Comparison of ENCODE assay signal across 14 cellular contexts in genomic region chr11:3786781-3787428, GRCh38. TPM values are rescaled to one million over a fixed set of nuclear protein-coding genes. Genes with fewer than 3 reads are reported as not detected.
A peak's percentile ranks its signal among the peaks of the same experiment; 100 is the strongest.
DNase-seq lines count a peak whose midpoint lies in the region; ATAC-seq, FAIRE-seq and TF ChIP-seq lines count a peak whose summit lies in the region.
"Had no signal": no experiment of that assay in that cellular context is flagged by ENCODE, and none has a peak within 500 bp of the region (broad histone marks: within the 10 kb centered on the region; RNA-seq: fewer than 3 reads in every experiment).

No MANE protein-coding gene starts in this region.

- H3K36me3 Mint-ChIP-seq in memory B cell = peaks cover 10% of the 10 kb centered on the region

- H3K4me1 Mint-ChIP-seq in memory B cell = peaks cover 26% of the 10 kb centered on the region

- no peaks in the 10 kb centered on the region for H3K27me3 ChIP-seq in BLaER1
- H3K27me3 ChIP-seq in GM12878 (replicated peaks in 1 of 2; ENCODE audit: control insufficient read depth in 2 of 2, insufficient read depth in 2 of 2, low read length in 1 of 2) = no peaks in the 10 kb centered on the region
- H3K27me3 ChIP-seq in transverse colon = no peaks in the 10 kb centered on the region
- H3K27me3 ChIP-seq: cardiac muscle cell had no signal

- TF ChIP-seq POLR2A in GM12878 (IDR thresholded peaks at IDR 0.05; ENCODE audit: low read depth, low read length) (no peak), transverse colon (IDR thresholded peaks at IDR 0.05) (no peak)

- TF ChIP-seq RAD21 in GM12878 (IDR thresholded peaks at IDR 0.05; ENCODE audit: insufficient read depth, low read depth, low read length) = no peak

- peaks cover 79% of the 10 kb centered on the region for H3K79me2 ChIP-seq in GM12878 (ENCODE audit: control insufficient read depth, insufficient read depth, low read length)

- RAD21 ChIA-PET in GM12878 (lab: Charles Lee; ENCODE audit: unreplicated experiment) = interaction anchor here (3.9 kb wide), 1 partner anchor 22 kb away, joined by 25 read pairs; the partner anchor contains the start of gene PGAP2

- TF ChIP-seq EP300 in GM12878 (IDR thresholded peaks at IDR 0.05; ENCODE audit: borderline replicate concordance in 1 of 2, control insufficient read depth in 1 of 2, low read depth in 2 of 2, low read length in 2 of 2) = no peak
- TF ChIP-seq EP300 in transverse colon (IDR thresholded peaks at IDR 0.05; ENCODE audit: low read depth) = no peak

- ATAC-seq in GM12878 = no peak
- no peak for ATAC-seq in memory B cell (ENCODE audit: low read depth)

- intact Hi-C loops in GM12878 (cut with micrococcal nuclease; ENCODE audit: unreplicated experiment) = no loop called here
- intact Hi-C loops in transverse colon (cut with DNase I; ENCODE audit: low total_unique reads) = no loop called here

- H3K27me3 Mint-ChIP-seq in memory B cell = no peaks in the 10 kb centered on the region
- H3K27me3 Mint-ChIP-seq: type B pancreatic cell had no signal

- H3K4me3 Mint-ChIP-seq in memory B cell = no peak overlapping the region
- H3K4me3 Mint-ChIP-seq: type B pancreatic cell had no signal

- H3K9ac ChIP-seq in BLaER1 (no peak overlapping the region), GM12878 (ENCODE audit: control insufficient read depth, insufficient read depth, low read length) (no peak overlapping the region)

- H3K4me2 ChIP-seq in BLaER1 (peak overlapping the region; percentile 11; the same call in 1 of the 2 replicates), GM12878 (ENCODE audit: control insufficient read depth, insufficient read depth) (0 out of 2 replicates have a peak overlapping the region, but pooled peaks have one; percentile 33)

- SMC1A ChIA-PET in GM12878 (lab: Charles Lee; ENCODE audit: uncharacterized antibody, unreplicated experiment) = interaction anchor here (0.9 to 3.5 kb wide), 2 partner anchors 8 to 10 kb away, joined by 3 to 26 read pairs; no protein-coding TSS in a partner anchor

- no peak overlapping the region for H2AFZ ChIP-seq in GM12878 (ENCODE audit: control insufficient read depth, low read depth, low read length)

- H3K9me3 Mint-ChIP-seq in memory B cell = no peaks in the 10 kb centered on the region
- H3K9me3 Mint-ChIP-seq: type B pancreatic cell had no signal

- H4K20me1 ChIP-seq in BLaER1 = peaks cover 100% of the 10 kb centered on the region
- no peaks in the 10 kb centered on the region; the same call in 1 of the 2 replicates for H4K20me1 ChIP-seq in GM12878 (ENCODE audit: control insufficient read depth, insufficient read depth)

- peaks cover 65% of the 10 kb centered on the region for H3K36me3 ChIP-seq in BLaER1
- peaks cover 3 to 45% of the 10 kb centered on the region in 2 experiments; a peak in 2 of 3 replicates for H3K36me3 ChIP-seq in HEK293 (ENCODE audit: control insufficient read depth in 2 of 2, insufficient read depth in 1 of 2, low read length in 2 of 2)
- peaks cover 0 to 5% of the 10 kb centered on the region in 2 experiments; a peak in 1 of 4 replicates for H3K36me3 ChIP-seq in GM12878 (ENCODE audit: control insufficient read depth in 2 of 2, insufficient read depth in 2 of 2, low read length in 1 of 2)
- H3K36me3 ChIP-seq in transverse colon = peaks cover 0 to 6% (median 0%) of the 10 kb centered on the region in 4 donors
- H3K36me3 ChIP-seq: cardiac muscle cell had no signal

- no peak for FAIRE-seq in GM12878 (lab: Jason Lieb, UNC)

- no peak for TF ChIP-seq CTCF in HEK293 (tag by site-specific recombination; IDR thresholded peaks at IDR 0.05)
- TF ChIP-seq CTCF in GM12878 (IDR thresholded peaks at IDR 0.05 in 2 of 3, conservative IDR thresholded peaks at IDR 0.05 in 1 of 3; ENCODE audit: control insufficient read depth in 2 of 3, extremely low read depth in 1 of 3, insufficient read depth in 1 of 3, low read depth in 3 of 3, low read length in 3 of 3) = no peak
- TF ChIP-seq CTCF in transverse colon (IDR thresholded peaks at IDR 0.05) = no peak

- CTCF ChIA-PET in HEK293 (lab: Yijun Ruan, JAX) = no interaction called here
- CTCF ChIA-PET in GM12878 (lab: Yijun Ruan, JAX) = no interaction called here

- POLR2A ChIA-PET in HEK293 (lab: Yijun Ruan, JAX) = interaction anchor here (1.5 kb wide), 1 partner anchor 9 kb away, joined by 4 read pairs; no protein-coding TSS in a partner anchor
- POLR2A ChIA-PET in GM12878 (lab: Charles Lee) = interaction anchor here (0.5 kb wide), 1 partner anchor 1387 kb away, joined by 3 read pairs; the partner anchor contains the start of gene TSSC4

- H3K4me3 ChIP-seq in BLaER1 = no peak overlapping the region
- no peak overlapping the region for H3K4me3 ChIP-seq in HEK293 (ENCODE audit: low read depth, low read length)
- H3K4me3 ChIP-seq in GM12878 = no peak overlapping the region
- no peak overlapping the region for H3K4me3 ChIP-seq in transverse colon
- H3K4me3 ChIP-seq: cardiac muscle cell had no signal

- DNase-seq in GM12878 (ENCODE audit: low read depth, low spot score) = no peak
- DNase-seq in memory B cell (ENCODE audit: low spot score in 2 of 2) = no peak
- DNase-seq in transverse colon = no peak
- DNase-seq in NCI-H2029 (lab: John Stamatoyannopoulos, UW) = no peak
- no peak for DNase-seq in NOMO-1 (lab: John Stamatoyannopoulos, UW; ENCODE audit: unreplicated experiment in 2 of 2)
- no peak for DNase-seq in NCI-H226
- DNase-seq: DMS53; head of caudate nucleus; NCI-H1694 treated with DMSO at 0.1 percent for 48 hours; stimulated activated CD4-positive, alpha-beta T cell treated with anti-CD3 and anti-CD28 coated beads, Interleukin-2, amount 100 ng/mL, for 48 hours had no signal

- peak overlapping the region; percentile 86 for H3K27ac Mint-ChIP-seq in memory B cell
- H3K27ac Mint-ChIP-seq: type B pancreatic cell had no signal

- H3K9me3 ChIP-seq in BLaER1 (no peaks in the 10 kb centered on the region), HEK293 (ENCODE audit: control insufficient read depth, insufficient read depth, low read depth, low read length) (no peaks in the 10 kb centered on the region), GM12878 (replicated peaks; ENCODE audit: control insufficient read depth, insufficient read depth, low read length) (no peaks in the 10 kb centered on the region), transverse colon (no peaks in the 10 kb centered on the region)

- H3K27ac ChIP-seq in BLaER1 (0 out of 2 replicates have a peak overlapping the region, but pooled peaks have one; percentile 24), HEK293 (ENCODE audit: extremely low read depth, low read depth, low read length) (no peak overlapping the region), GM12878 (ENCODE audit: control insufficient read depth, insufficient read depth) (no peak overlapping the region), transverse colon (no peak overlapping the region)
- H3K27ac ChIP-seq: cardiac muscle cell had no signal

- H3K4me1 ChIP-seq in BLaER1 = peaks cover 33% of the 10 kb centered on the region
- H3K4me1 ChIP-seq in HEK293 (ENCODE audit: control insufficient read depth, insufficient read depth, low read length) = peaks cover 2% of the 10 kb centered on the region
- peaks cover 12% of the 10 kb centered on the region for H3K4me1 ChIP-seq in GM12878 (ENCODE audit: control insufficient read depth, insufficient read depth, low read length)
- H3K4me1 ChIP-seq in transverse colon = peaks cover 0 to 47% (median 6%) of the 10 kb centered on the region in 4 donors

- in situ Hi-C loops in GM12878 (cut with MboI) = no loop called here
- in situ Hi-C loops in transverse colon (cut with MboI; ENCODE audit: low pct_ligation_motif_present in 1 of 4, low pct_unique_long_range_greater_than_20kb in 1 of 4, low sequenced_read_pairs in 3 of 4) = no loop called here

- 68% methylated on average over 8 of the region's 8 CpGs for WGBS in GM12878 (ENCODE audit: insufficient coverage, insufficient replicate concordance, low lambda C conversion rate, missing lambda C conversion rate)
- 72 to 74% methylated on average over 7 to 8 of the region's 8 CpGs for WGBS in transverse colon (ENCODE audit: low coverage in 1 of 2), 2 donors

- TSS peak; percentile 4 for BruUV-seq in GM12878 (replicated peaks; lab: Mats Ljungman, UMichigan)

RNA-seq across cellular contexts. Expression of gene NUP98, which starts 10.4 kb away (rescaled TPM):
- total RNA-seq in GM12878 (2013; cell fraction: nucleolus; rRNA removed) = 266 and 283 TPM in 2 replicates
- total RNA-seq in GM12878 (2014; rRNA removed) (108 and 115 TPM in 2 replicates), GM12878 (2014; rRNA removed; fragmentation: Illumina TruSeq; extraction: Trizol) (87.2 and 87.4 TPM in 2 replicates), GM12878 (2021) (69.1 and 74.8 TPM in 2 replicates), transverse colon (100 to 1,000 TPM in 1 of 4 donors, 10 to 100 TPM in 3; 37.0 to 103 (median 72.4) TPM)
- 31.5 TPM for polyA plus RNA-seq in GM12878 (2011; ENCODE audit: low read depth)
- polyA plus RNA-seq in GM12878 (2011; rRNA removed) (60.6 and 88.1 TPM in 2 replicates), GM12878 (2014; fragmentation: Illumina TruSeq; extraction: Trizol) (72.0 and 96.6 TPM in 2 replicates), GM12878 (2014; fragmentation: Nextera tagmentation; extraction: Ambion mirVana) (10 to 100 TPM; 21.7 to 23.7 TPM), GM12878 (2014; rRNA removed) (75.7 and 82.9 TPM in 2 replicates), GM12878 (2016; fragmentation: Nextera tagmentation; extraction: Ambion mirVana) (10 to 100 TPM; 47.8 to 56.0 TPM)
- polyA plus RNA-seq in GM12878 (2011; cell fraction: cytosol; rRNA removed) = 134 and 136 TPM in 2 replicates
- polyA plus RNA-seq in GM12878 (2011; cell fraction: nucleus; rRNA removed) = 134 and 159 TPM in 2 replicates
- polyA plus RNA-seq in GM12878 (2012) = 34.0 and 39.3 TPM in 2 replicates
- polyA minus RNA-seq in GM12878 (2011; rRNA and poly(A)+ RNA removed) = 237 and 286 TPM in 2 replicates
- 82.7 and 83.8 TPM in 2 replicates for polyA minus RNA-seq in GM12878 (2011; cell fraction: cytosol; rRNA and poly(A)+ RNA removed)
- polyA minus RNA-seq in GM12878 (2011; cell fraction: nucleus; rRNA and poly(A)+ RNA removed) = 64.2 and 108 TPM in 2 replicates

RNA-seq across cellular contexts. Expression of gene PGAP2, which starts 21.5 kb away (rescaled TPM):
- 33.0 and 36.2 TPM in 2 replicates for total RNA-seq in GM12878 (2013; cell fraction: nucleolus; rRNA removed)
- total RNA-seq in GM12878 (2014; rRNA removed) = 23.3 and 24.9 TPM in 2 replicates
- 12.3 and 13.1 TPM in 2 replicates for total RNA-seq in GM12878 (2014; rRNA removed; fragmentation: Illumina TruSeq; extraction: Trizol)
- 26.4 and 27.7 TPM in 2 replicates for total RNA-seq in GM12878 (2021)
- polyA plus RNA-seq in GM12878 (2011; ENCODE audit: low read depth) = 21.2 TPM
- 16.6 and 34.5 TPM in 2 replicates for polyA plus RNA-seq in GM12878 (2011; rRNA removed)
- polyA plus RNA-seq in GM12878 (2011; cell fraction: cytosol; rRNA removed) = 39.5 and 49.8 TPM in 2 replicates
- polyA plus RNA-seq in GM12878 (2011; cell fraction: nucleus; rRNA removed) = 66.3 and 87.2 TPM in 2 replicates
- 32.0 and 34.8 TPM in 2 replicates for polyA plus RNA-seq in GM12878 (2012)
- 25.0 and 30.5 TPM in 2 replicates for polyA plus RNA-seq in GM12878 (2014; fragmentation: Illumina TruSeq; extraction: Trizol)
- polyA plus RNA-seq in GM12878 (2014; fragmentation: Nextera tagmentation; extraction: Ambion mirVana) = 10 to 100 TPM; 25.4 to 37.4 TPM
- 35.6 and 36.2 TPM in 2 replicates for polyA plus RNA-seq in GM12878 (2014; rRNA removed)
- 10 to 100 TPM; 33.4 to 37.2 TPM for polyA plus RNA-seq in GM12878 (2016; fragmentation: Nextera tagmentation; extraction: Ambion mirVana)
- 43.8 and 54.2 TPM in 2 replicates for polyA minus RNA-seq in GM12878 (2011; rRNA and poly(A)+ RNA removed)
- 13.0 and 13.3 TPM in 2 replicates for polyA minus RNA-seq in GM12878 (2011; cell fraction: cytosol; rRNA and poly(A)+ RNA removed)
- 11.4 and 12.9 TPM in 2 replicates for polyA minus RNA-seq in GM12878 (2011; cell fraction: nucleus; rRNA and poly(A)+ RNA removed)
- total RNA-seq in transverse colon = 10 to 100 TPM in 3 of 4 donors, 1 to 10 TPM in 1; 8.2 to 41.1 (median 37.9) TPM

RNA-seq across cellular contexts. Expression of gene RHOG, which starts 53.9 kb away (rescaled TPM):
- total RNA-seq in GM12878 (2013; cell fraction: nucleolus; rRNA removed) = 35.7 and 37.8 TPM in 2 replicates
- total RNA-seq in GM12878 (2014; rRNA removed) (56.2 and 64.7 TPM in 2 replicates), GM12878 (2014; rRNA removed; fragmentation: Illumina TruSeq; extraction: Trizol) (47.7 and 48.8 TPM in 2 replicates), GM12878 (2021) (128 and 137 TPM in 2 replicates), transverse colon (100 to 1,000 TPM in 1 of 4 donors, 10 to 100 TPM in 3; 21.7 to 146 (median 80.6) TPM)
- polyA plus RNA-seq in GM12878 (2011; ENCODE audit: low read depth) = 51.6 TPM
- polyA plus RNA-seq in GM12878 (2011; rRNA removed) (45.0 and 121 TPM in 2 replicates), GM12878 (2014; fragmentation: Illumina TruSeq; extraction: Trizol) (51.4 and 98.2 TPM in 2 replicates), GM12878 (2014; fragmentation: Nextera tagmentation; extraction: Ambion mirVana) (10 to 100 TPM; 16.0 to 42.0 TPM), GM12878 (2014; rRNA removed) (172 and 192 TPM in 2 replicates), GM12878 (2016; fragmentation: Nextera tagmentation; extraction: Ambion mirVana) (100 to 1,000 TPM in 1 of 2 experiments, 10 to 100 TPM in 1; 91.4 to 109 TPM)
- 237 and 296 TPM in 2 replicates for polyA plus RNA-seq in GM12878 (2011; cell fraction: cytosol; rRNA removed)
- polyA plus RNA-seq in GM12878 (2011; cell fraction: nucleus; rRNA removed) = 108 and 111 TPM in 2 replicates
- polyA plus RNA-seq in GM12878 (2012) = 103 and 132 TPM in 2 replicates
- 171 and 213 TPM in 2 replicates for polyA minus RNA-seq in GM12878 (2011; rRNA and poly(A)+ RNA removed)
- 95.8 and 106 TPM in 2 replicates for polyA minus RNA-seq in GM12878 (2011; cell fraction: cytosol; rRNA and poly(A)+ RNA removed)
- polyA minus RNA-seq in GM12878 (2011; cell fraction: nucleus; rRNA and poly(A)+ RNA removed) = 45.0 and 71.6 TPM in 2 replicates
